20 cellular contexts compared by ENCODE assay signal in genomic region chrX:57211906-57212305, GRCh38.
"Had no signal": no experiment of that assay in that cellular context is flagged by ENCODE, and none has a peak within 500 bp of the region (broad histone marks: within the 10 kb centered on the region; RNA-seq: fewer than 3 reads in every experiment).

No MANE protein-coding gene starts in this region.

- H3K4me1 Mint-ChIP-seq: mesothelial cell of epicardium; nephron; stimulated activated memory B cell treated with anti-CD40 and anti-IgM and Interleukin-4, amounts not matched to agents 10 μg/mL and 1 μg/mL and 100 μg/mL, for 72 hours had no signal

- H3K4me3 ChIP-seq: heart left ventricle, psoas muscle, right lobe of liver, spleen, tibial artery, upper lobe of left lung, vagina had no signal

- H3K27me3 Mint-ChIP-seq: dendritic cell treated with granulocyte-macrophage colony-stimulating factor and Interleukin-4, amounts not matched to agents 40 ng/mL and 50 ng/mL, for 4 days; effector memory CD8-positive, alpha-beta T cell; stimulated activated memory B cell treated with anti-CD40 and anti-IgM and Interleukin-4, amounts not matched to agents 10 μg/mL and 1 μg/mL and 100 μg/mL, for 72 hours; stimulated activated naive CD8-positive, alpha-beta T cell treated with anti-CD3 and anti-CD28 coated beads, Interleukin-15, Interleukin-2, amounts not matched to agents 100 ng/mL and 50 ng/mL, for 24 hours had no signal

- H3K4me3 Mint-ChIP-seq: dendritic cell treated with granulocyte-macrophage colony-stimulating factor and Interleukin-4, amounts not matched to agents 40 ng/mL and 50 ng/mL, for 4 days; effector memory CD8-positive, alpha-beta T cell; mesothelial cell of epicardium; nephron; stimulated activated memory B cell treated with anti-CD40 and anti-IgM and Interleukin-4, amounts not matched to agents 10 μg/mL and 1 μg/mL and 100 μg/mL, for 72 hours; stimulated activated naive CD8-positive, alpha-beta T cell treated with anti-CD3 and anti-CD28 coated beads, Interleukin-15, Interleukin-2, amounts not matched to agents 100 ng/mL and 50 ng/mL, for 24 hours had no signal

- H3K27ac ChIP-seq: heart left ventricle, psoas muscle, right lobe of liver, spleen, tibial artery, upper lobe of left lung, vagina had no signal

- H3K36me3 ChIP-seq: right lobe of liver, tibial artery, upper lobe of left lung, vagina had no signal

- DNase-seq: effector memory CD8-positive, alpha-beta T cell; heart left ventricle; hippocampal formation; kidney glomerular epithelial cell; psoas muscle; retina; right lobe of liver; spleen; stimulated activated CD4-positive, alpha-beta T cell treated with anti-CD3 and anti-CD28 coated beads, Interleukin-15, amount 100 ng/mL, for 24 hours; stimulated activated CD4-positive, alpha-beta T cell treated with anti-CD3 and anti-CD28 coated beads, Interleukin-1b, Interleukin-23, amount 100 ng/mL, for 48 hours; stimulated activated CD4-positive, alpha-beta T cell treated with anti-CD3 and anti-CD28 coated beads, Interleukin-4, amount 100 ng/mL, for 24 hours; tibial artery; upper lobe of left lung had no signal

- H3K27ac Mint-ChIP-seq: dendritic cell treated with granulocyte-macrophage colony-stimulating factor and Interleukin-4, amounts not matched to agents 40 ng/mL and 50 ng/mL, for 4 days; effector memory CD8-positive, alpha-beta T cell; mesothelial cell of epicardium; nephron; stimulated activated memory B cell treated with anti-CD40 and anti-IgM and Interleukin-4, amounts not matched to agents 10 μg/mL and 1 μg/mL and 100 μg/mL, for 72 hours; stimulated activated naive CD8-positive, alpha-beta T cell treated with anti-CD3 and anti-CD28 coated beads, Interleukin-15, Interleukin-2, amounts not matched to agents 100 ng/mL and 50 ng/mL, for 24 hours had no signal

- H3K27me3 ChIP-seq: heart left ventricle, right lobe of liver, spleen, tibial artery, upper lobe of left lung, vagina had no signal

- ATAC-seq: effector memory CD8-positive, alpha-beta T cell; heart left ventricle; left lobe of liver; psoas muscle; right lobe of liver; stimulated activated memory B cell treated with anti-CD40 and anti-IgM and Interleukin-4, amounts not matched to agents 10 μg/mL and 1 μg/mL and 100 μg/mL, for 72 hours had no signal

- H3K4me1 ChIP-seq: heart left ventricle, psoas muscle, right lobe of liver, spleen, tibial artery, upper lobe of left lung, vagina had no signal

- H3K9me3 ChIP-seq: vagina had no signal
